In the genomic region with DNA sequence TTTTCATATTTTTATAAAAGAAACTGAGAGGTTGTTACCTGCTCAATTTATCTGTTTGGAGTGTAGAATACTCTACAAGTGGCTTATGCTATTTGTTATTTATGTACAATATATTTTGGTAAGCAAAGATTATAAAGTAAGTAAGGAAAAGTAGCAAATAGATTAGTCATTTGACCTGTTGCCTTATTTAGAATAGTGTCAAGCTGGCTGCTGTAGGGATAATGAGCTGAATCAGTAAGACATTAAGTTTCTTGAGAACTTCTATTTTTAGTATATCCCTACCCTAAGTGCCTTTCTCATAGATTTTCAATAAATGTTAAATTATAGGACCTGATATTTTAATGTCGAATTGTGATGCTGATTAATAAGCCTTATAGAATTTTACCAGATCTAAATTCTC, we compare ENCODE assay signal across 34 cellular contexts. TPM values are rescaled to one million over a fixed set of nuclear protein-coding genes. Genes with fewer than 3 reads are reported as not detected.
DNase-seq lines count a peak whose midpoint lies in the region; ATAC-seq and TF ChIP-seq lines count a peak whose summit lies in the region.
"Had no signal": no experiment of that assay in that cellular context is flagged by ENCODE, and none has a peak within 500 bp of the region (broad histone marks: within the 10 kb centered on the region; RNA-seq: fewer than 3 reads in every experiment).

No MANE protein-coding gene starts in this region.

- ATAC-seq in GM19467 (IDR thresholded peaks at IDR 0.05; ENCODE audit: unreplicated experiment) = no peak
- no peak for ATAC-seq in T-helper 17 cell
- ATAC-seq: body of pancreas; HCT116; heart right ventricle; HepG2; left cardiac atrium; pancreas; right cardiac atrium; stimulated activated naive CD8-positive, alpha-beta T cell treated with anti-CD3 and anti-CD28 coated beads, Interleukin-15, amount 100 ng/mL, for 72 hours had no signal

- H3K9me3 ChIP-seq in T-helper 17 cell (ENCODE audit: control insufficient read depth, low read length, poor library complexity, severe bottlenecking) = no peaks in the 10 kb centered on the region
- H3K9me3 ChIP-seq: body of pancreas, heart right ventricle, pancreas, SK-N-SH, thoracic aorta, uterus had no signal

- peak; percentile 31 for DNase-seq in AG10803 (ENCODE audit: low read depth)
- peak; percentile 41 for DNase-seq in LHCN-M2 (ENCODE audit: low read depth)
- peak; percentile 32 for DNase-seq in dermis blood vessel endothelial cell
- DNase-seq in kidney epithelial cell (ENCODE audit: low read depth) = peak; percentile 4
- no peak for DNase-seq in T-helper 17 cell
- DNase-seq in NCI-H1048 (lab: John Stamatoyannopoulos, UW) = no peak
- no peak for DNase-seq in activated naive CD4-positive, alpha-beta T cell treated with anti-CD3 and anti-CD28 coated beads for 36 hours
- DNase-seq: activated gamma-delta T cell; activated naive CD8-positive, alpha-beta T cell treated with anti-CD3 and anti-CD28 coated beads, Interleukin-2, amount 10 ng/mL, durations not matched to agents 7 days and 5 days; activated T-cell treated with anti-CD3 and anti-CD28 coated beads, Interleukin-2, amount 50 U/mL, for 24 hours; body of pancreas; DMS153; foreskin melanocyte; heart right ventricle; Kasumi-1; left cardiac atrium; mammary epithelial cell; NCI-H1436; NCI-H2081; NCI-H226; NCI-H526 treated with DMSO at 0.1 percent for 48 hours; pancreas; PC-9; right cardiac atrium; SK-N-SH; stimulated activated CD4-positive, alpha-beta T cell treated with anti-CD3 and anti-CD28 coated beads, Interleukin-2, amount 100 ng/mL, for 48 hours; stimulated activated naive CD8-positive, alpha-beta T cell treated with anti-CD3 and anti-CD28 coated beads, Interleukin-15, amount 100 ng/mL, for 72 hours; uterus had no signal

- H3K27ac Mint-ChIP-seq in T-helper 17 cell = no peak overlapping the region
- H3K27ac Mint-ChIP-seq in activated naive CD4-positive, alpha-beta T cell treated with anti-CD3 and anti-CD28 coated beads for 36 hours = no peak overlapping the region
- H3K27ac Mint-ChIP-seq: activated naive CD8-positive, alpha-beta T cell treated with anti-CD3 and anti-CD28 coated beads, Interleukin-2, amount 10 ng/mL, durations not matched to agents 7 days and 5 days; activated T-cell treated with anti-CD3 and anti-CD28 coated beads, Interleukin-2, amount 50 U/mL, for 24 hours; nephron; T-helper 1 cell treated with Interleukin-12 subunit alpha and Interleukin-12 subunit beta and Interleukin-4 antibody, amounts not matched to agents 30 μg/mL and 1 μg/mL, for 36 hours had no signal

- no peaks in the 10 kb centered on the region for H3K9me3 Mint-ChIP-seq in activated naive CD4-positive, alpha-beta T cell treated with anti-CD3 and anti-CD28 coated beads for 36 hours
- H3K9me3 Mint-ChIP-seq: activated naive CD8-positive, alpha-beta T cell treated with anti-CD3 and anti-CD28 coated beads, Interleukin-2, amount 10 ng/mL, durations not matched to agents 7 days and 5 days; activated T-cell treated with anti-CD3 and anti-CD28 coated beads, Interleukin-2, amount 50 U/mL, for 24 hours; nephron; stimulated activated naive CD8-positive, alpha-beta T cell treated with anti-CD3 and anti-CD28 coated beads, Interleukin-15, amount 100 ng/mL, for 72 hours; T-helper 1 cell treated with Interleukin-12 subunit alpha and Interleukin-12 subunit beta and Interleukin-4 antibody, amounts not matched to agents 30 μg/mL and 1 μg/mL, for 36 hours had no signal

- H3K4me3 Mint-ChIP-seq in T-helper 17 cell = no peak overlapping the region
- H3K4me3 Mint-ChIP-seq in activated naive CD4-positive, alpha-beta T cell treated with anti-CD3 and anti-CD28 coated beads for 36 hours = no peak overlapping the region
- H3K4me3 Mint-ChIP-seq: activated naive CD8-positive, alpha-beta T cell treated with anti-CD3 and anti-CD28 coated beads, Interleukin-2, amount 10 ng/mL, durations not matched to agents 7 days and 5 days; activated T-cell treated with anti-CD3 and anti-CD28 coated beads, Interleukin-2, amount 50 U/mL, for 24 hours; nephron; stimulated activated naive CD8-positive, alpha-beta T cell treated with anti-CD3 and anti-CD28 coated beads, Interleukin-15, amount 100 ng/mL, for 72 hours; T-helper 1 cell treated with Interleukin-12 subunit alpha and Interleukin-12 subunit beta and Interleukin-4 antibody, amounts not matched to agents 30 μg/mL and 1 μg/mL, for 36 hours had no signal

- intact Hi-C loops in activated naive CD4-positive, alpha-beta T cell treated with anti-CD3 and anti-CD28 coated beads for 36 hours (cut with micrococcal nuclease) = no loop called here

- peaks cover 2% of the 10 kb centered on the region for H3K36me3 ChIP-seq in kidney epithelial cell (ENCODE audit: control insufficient read depth, insufficient read depth, low read length)
- H3K36me3 ChIP-seq: pancreas, thoracic aorta, uterus had no signal

- TF ChIP-seq CTCF in AG10803 (conservative IDR thresholded peaks at IDR 0.05; ENCODE audit: low read length) (no peak), kidney epithelial cell (IDR thresholded peaks at IDR 0.05; ENCODE audit: insufficient read depth, low read length, poor library complexity, severe bottlenecking) (no peak)

- H3K36me3 Mint-ChIP-seq in T-helper 17 cell (ENCODE audit: low read depth) = peaks cover 6% of the 10 kb centered on the region
- H3K36me3 Mint-ChIP-seq in activated naive CD4-positive, alpha-beta T cell treated with anti-CD3 and anti-CD28 coated beads for 36 hours (ENCODE audit: low read depth) = peaks cover 38% of the 10 kb centered on the region

- no peaks in the 10 kb centered on the region for H3K27me3 ChIP-seq in kidney epithelial cell (ENCODE audit: control insufficient read depth, insufficient read depth, low read length)
- H3K27me3 ChIP-seq: body of pancreas, heart right ventricle, pancreas, uterus had no signal

- CTCF ChIA-PET in activated naive CD4-positive, alpha-beta T cell treated with anti-CD3 and anti-CD28 coated beads for 36 hours (lab: Charles Lee) = no interaction called here

- no peak overlapping the region for H3K4me3 ChIP-seq in AG10803 (ENCODE audit: low read length)
- H3K4me3 ChIP-seq in kidney epithelial cell (ENCODE audit: low read depth, low read length) = no peak overlapping the region
- H3K4me3 ChIP-seq: body of pancreas, heart right ventricle, pancreas, PC-9, thoracic aorta, uterus had no signal

- H3K4me1 Mint-ChIP-seq in T-helper 17 cell = no peaks in the 10 kb centered on the region
- no peaks in the 10 kb centered on the region for H3K4me1 Mint-ChIP-seq in activated naive CD4-positive, alpha-beta T cell treated with anti-CD3 and anti-CD28 coated beads for 36 hours (ENCODE audit: low read depth)
- H3K4me1 Mint-ChIP-seq: nephron; stimulated activated naive CD8-positive, alpha-beta T cell treated with anti-CD3 and anti-CD28 coated beads, Interleukin-15, amount 100 ng/mL, for 72 hours had no signal

- no peaks in the 10 kb centered on the region for H3K27me3 Mint-ChIP-seq in T-helper 17 cell
- no peaks in the 10 kb centered on the region for H3K27me3 Mint-ChIP-seq in activated naive CD4-positive, alpha-beta T cell treated with anti-CD3 and anti-CD28 coated beads for 36 hours (ENCODE audit: low read depth)
- H3K27me3 Mint-ChIP-seq: activated naive CD8-positive, alpha-beta T cell treated with anti-CD3 and anti-CD28 coated beads, Interleukin-2, amount 10 ng/mL, durations not matched to agents 7 days and 5 days; activated T-cell treated with anti-CD3 and anti-CD28 coated beads, Interleukin-2, amount 50 U/mL, for 24 hours; stimulated activated naive CD8-positive, alpha-beta T cell treated with anti-CD3 and anti-CD28 coated beads, Interleukin-15, amount 100 ng/mL, for 72 hours had no signal

RNA-seq across cellular contexts. Expression of a gene that starts 37.2 kb away (rescaled TPM):
- total RNA-seq in LHCN-M2 (2014; rRNA removed) = 109 and 120 TPM in 2 replicates
- 13.4 TPM for polyA plus RNA-seq in LHCN-M2 (2012)
- 34.0 and 55.3 TPM in 2 replicates for total RNA-seq in dermis blood vessel endothelial cell
- 20.5 and 26.3 TPM in 2 replicates for total RNA-seq in kidney epithelial cell
- total RNA-seq in T-helper 17 cell = 1 to 10 TPM; 2.2 to 2.3 TPM
- 10 to 100 TPM; 55.3 to 59.4 TPM for total RNA-seq in activated naive CD4-positive, alpha-beta T cell treated with anti-CD3 and anti-CD28 coated beads for 36 hours

Comparison
In these comparisons a context has a peak if more than half of its experiments do, and no peak if none do; other contexts are left out.
1. DNase-seq: peak in AG10803 (single experiment), LHCN-M2 (single experiment), dermis blood vessel endothelial cell (single experiment) and kidney epithelial cell (single experiment); none in T-helper 17 cell (0 of 3), NCI-H1048 (single experiment) and activated naive CD4-positive, alpha-beta T cell treated with anti-CD3 and anti-CD28 coated beads for 36 hours (single experiment).